In the genomic region with DNA sequence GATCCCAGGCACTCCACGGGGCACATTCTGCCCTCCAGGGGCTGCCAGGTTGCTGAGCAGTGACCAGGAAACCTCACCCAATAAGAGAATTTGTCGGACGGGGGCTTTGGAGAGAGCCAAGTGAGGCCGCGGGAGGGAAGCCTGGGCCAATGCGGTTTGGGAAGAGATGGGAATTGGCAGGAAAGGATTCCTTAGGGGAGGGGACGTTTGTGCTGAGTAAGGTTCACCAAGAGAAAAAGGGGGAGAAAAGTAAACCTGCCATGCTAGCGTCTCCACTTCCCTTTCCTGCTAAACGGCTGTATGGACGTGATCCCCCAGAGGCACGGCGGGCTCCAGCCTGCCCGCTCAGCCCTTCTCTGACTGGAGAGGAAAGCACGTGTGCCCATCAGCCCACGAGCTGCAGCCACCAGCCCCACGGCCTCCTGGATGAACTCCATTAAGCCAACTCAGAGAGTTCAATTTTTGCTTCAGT, we compare ENCODE assay signal across 9 cellular contexts.
DNase-seq lines count a peak whose midpoint lies in the region; ATAC-seq lines count a peak whose summit lies in the region.
"Had no signal": no experiment of that assay in that cellular context is flagged by ENCODE, and none has a peak within 500 bp of the region (broad histone marks: within the 10 kb centered on the region; RNA-seq: fewer than 3 reads in every experiment).

No MANE protein-coding gene starts in this region.

- H3K4me1 Mint-ChIP-seq in activated CD8-positive, alpha-beta memory T cell treated with anti-CD3 and anti-CD28 coated beads, Interleukin-2, amount 10 ng/mL, durations not matched to agents 7 days and 5 days: peaks cover 80% of the 10 kb centered on the region
- peaks cover 61% of the 10 kb centered on the region for H3K4me1 Mint-ChIP-seq in stimulated activated naive CD8-positive, alpha-beta T cell treated with anti-CD3 and anti-CD28 coated beads, Interleukin-15, amount 100 ng/mL, for 72 hours

- peaks cover 15% of the 10 kb centered on the region for H3K36me3 Mint-ChIP-seq in activated CD8-positive, alpha-beta memory T cell treated with anti-CD3 and anti-CD28 coated beads, Interleukin-2, amount 10 ng/mL, durations not matched to agents 7 days and 5 days

- CTCF ChIA-PET in activated CD8-positive, alpha-beta memory T cell treated with anti-CD3 and anti-CD28 coated beads, Interleukin-2, amount 10 ng/mL, durations not matched to agents 7 days and 5 days (lab: Charles Lee): no interaction called here

- H3K4me3 Mint-ChIP-seq in activated CD8-positive, alpha-beta memory T cell treated with anti-CD3 and anti-CD28 coated beads, Interleukin-2, amount 10 ng/mL, durations not matched to agents 7 days and 5 days: peak overlapping the region; percentile 74
- H3K4me3 Mint-ChIP-seq in stimulated activated naive CD8-positive, alpha-beta T cell treated with anti-CD3 and anti-CD28 coated beads, Interleukin-15, amount 100 ng/mL, for 72 hours: peak overlapping the region; percentile 78 to 81

- H3K9me3 Mint-ChIP-seq in activated CD8-positive, alpha-beta memory T cell treated with anti-CD3 and anti-CD28 coated beads, Interleukin-2, amount 10 ng/mL, durations not matched to agents 7 days and 5 days (ENCODE audit: low read depth): no peaks in the 10 kb centered on the region
- H3K9me3 Mint-ChIP-seq in stimulated activated naive CD8-positive, alpha-beta T cell treated with anti-CD3 and anti-CD28 coated beads, Interleukin-15, amount 100 ng/mL, for 72 hours: no peaks in the 10 kb centered on the region

- H3K27me3 Mint-ChIP-seq in activated CD8-positive, alpha-beta memory T cell treated with anti-CD3 and anti-CD28 coated beads, Interleukin-2, amount 10 ng/mL, durations not matched to agents 7 days and 5 days: no peaks in the 10 kb centered on the region
- peaks cover 15% of the 10 kb centered on the region for H3K27me3 Mint-ChIP-seq in stimulated activated naive CD8-positive, alpha-beta T cell treated with anti-CD3 and anti-CD28 coated beads, Interleukin-15, amount 100 ng/mL, for 72 hours

- H3K27ac Mint-ChIP-seq in activated CD8-positive, alpha-beta memory T cell treated with anti-CD3 and anti-CD28 coated beads, Interleukin-2, amount 10 ng/mL, durations not matched to agents 7 days and 5 days: peak overlapping the region; percentile 87
- peak overlapping the region; percentile 81 to 95 for H3K27ac Mint-ChIP-seq in stimulated activated naive CD8-positive, alpha-beta T cell treated with anti-CD3 and anti-CD28 coated beads, Interleukin-15, amount 100 ng/mL, for 72 hours

- DNase-seq in activated CD8-positive, alpha-beta memory T cell treated with anti-CD3 and anti-CD28 coated beads, Interleukin-2, amount 10 ng/mL, durations not matched to agents 7 days and 5 days: no peak
- no peak for DNase-seq in activated CD8-positive, alpha-beta memory T cell treated with anti-CD3 and anti-CD28 coated beads for 24 hours
- peak; percentile 24 for DNase-seq in central memory CD4-positive, alpha-beta T cell
- no peak for DNase-seq in stimulated activated naive CD8-positive, alpha-beta T cell treated with anti-CD3 and anti-CD28 coated beads, Interleukin-15, amount 100 ng/mL, for 72 hours
- DNase-seq in NCI-H510A (lab: John Stamatoyannopoulos, UW) (no peak), NCI-H2227 (lab: John Stamatoyannopoulos, UW; ENCODE audit: unreplicated experiment) (no peak), 8988T (no peak)
- DNase-seq: heart right ventricle had no signal

- peak; percentile 34 for ATAC-seq in activated CD8-positive, alpha-beta memory T cell treated with anti-CD3 and anti-CD28 coated beads, Interleukin-2, amount 10 ng/mL, durations not matched to agents 7 days and 5 days
- ATAC-seq in HG03342 (IDR thresholded peaks at IDR 0.05; ENCODE audit: unreplicated experiment): peak; percentile 14
- peak; percentile 8 for ATAC-seq in stimulated activated naive CD8-positive, alpha-beta T cell treated with anti-CD3 and anti-CD28 coated beads, Interleukin-15, amount 100 ng/mL, for 72 hours
